In genomic region chr18:76354348-76354747, GRCh38 we compare ENCODE assay signal across 17 cellular contexts.
DNase-seq lines count a peak whose midpoint lies in the region; ATAC-seq, FAIRE-seq and TF ChIP-seq lines count a peak whose summit lies in the region.
"Had no signal": no experiment of that assay in that cellular context is flagged by ENCODE, and none has a peak within 500 bp of the region (broad histone marks: within the 10 kb centered on the region; RNA-seq: fewer than 3 reads in every experiment).

No MANE protein-coding gene starts in this region.

- H3K27me3 Mint-ChIP-seq in activated T-helper 17 cell treated with anti-CD3 and anti-CD28 coated beads, Interleukin-2, amount 50 U/mL, for 72 hours = no peaks in the 10 kb centered on the region
- peaks cover 2% of the 10 kb centered on the region for H3K27me3 Mint-ChIP-seq in progenitor cell of endocrine pancreas
- H3K27me3 Mint-ChIP-seq in stimulated activated naive CD8-positive, alpha-beta T cell treated with anti-CD3 and anti-CD28 coated beads, Interleukin-15, amount 100 ng/mL, for 72 hours = peaks cover 3% of the 10 kb centered on the region

- BruUV-seq in HepG2 (replicated peaks; lab: Mats Ljungman, UMichigan) = no TSS peak

- H3K9ac ChIP-seq in HepG2 (ENCODE audit: insufficient read depth, low read depth, low read length) = no peak overlapping the region

- H2AFZ ChIP-seq in HepG2 (ENCODE audit: low read length) = no peak overlapping the region

- H3K27ac Mint-ChIP-seq in activated T-helper 17 cell treated with anti-CD3 and anti-CD28 coated beads, Interleukin-2, amount 50 U/mL, for 72 hours = peak overlapping the region; percentile 75
- peak overlapping the region; percentile 56 for H3K27ac Mint-ChIP-seq in progenitor cell of endocrine pancreas
- peak overlapping the region in 1 of 2 donors; percentile 15 for H3K27ac Mint-ChIP-seq in stimulated activated naive CD8-positive, alpha-beta T cell treated with anti-CD3 and anti-CD28 coated beads, Interleukin-15, amount 100 ng/mL, for 72 hours

- CTCF ChIA-PET in HepG2 (lab: Yijun Ruan, JAX; ENCODE audit: low intra/inter-chr PET ratio, low total read pairs) = no interaction called here

- WGBS in HepG2 (ENCODE audit: low lambda C conversion rate) = 87% methylated on average over 1 of the region's 1 CpG

- TF ChIP-seq CTCF in fibroblast of pulmonary artery (IDR thresholded peaks at IDR 0.05; ENCODE audit: low read length, missing control alignments) = no peak
- TF ChIP-seq CTCF in progenitor cell of endocrine pancreas (IDR thresholded peaks at IDR 0.05; ENCODE audit: unreplicated experiment) = no peak
- TF ChIP-seq CTCF in HepG2 (CRISPR knock-in tag; IDR thresholded peaks at IDR 0.05) = no peak

- TF ChIP-seq EP300 in HepG2 (IDR thresholded peaks at IDR 0.05; ENCODE audit: low read depth in 2 of 2, low read length in 2 of 2) = no peak
- no peak for TF ChIP-seq EP300 in HepG2 (CRISPR knock-in tag; IDR thresholded peaks at IDR 0.05; ENCODE audit: borderline replicate concordance)

- POLR2A ChIA-PET in HepG2 (lab: Yijun Ruan, JAX) = no interaction called here

- DNase-seq in EL (peak; percentile 55), fibroblast of pulmonary artery (ENCODE audit: low read depth) (peak; percentile 70), progenitor cell of endocrine pancreas (ENCODE audit: low spot score, unreplicated experiment) (no peak), posterior vena cava (ENCODE audit: low spot score) (no peak), HepG2 (ENCODE audit: low spot score) (no peak)
- DNase-seq in stimulated activated naive CD8-positive, alpha-beta T cell treated with anti-CD3 and anti-CD28 coated beads, Interleukin-15, amount 100 ng/mL, for 72 hours = no peak
- DNase-seq: activated naive CD4-positive, alpha-beta T cell treated with anti-CD3 and anti-CD28 coated beads, Interleukin-2, amount 50 U/mL, for 16 hours; DMS153; Karpas-422; NCI-H446 treated with DMSO at 0.1 percent for 48 hours; stimulated activated CD4-positive, alpha-beta T cell treated with anti-CD3 and anti-CD28 coated beads, Interleukin-12 subunit alpha, Interleukin-12 subunit beta, amount 100 ng/mL, for 4 hours; WERI-Rb-1 had no signal

- H3K4me2 ChIP-seq in HepG2 (ENCODE audit: low read depth, low read length) = no peak overlapping the region

- H3K4me1 ChIP-seq in HepG2 (ENCODE audit: insufficient read depth, low read length) = peaks cover 32% of the 10 kb centered on the region

- H3K4me1 Mint-ChIP-seq in activated T-helper 17 cell treated with anti-CD3 and anti-CD28 coated beads, Interleukin-2, amount 50 U/mL, for 72 hours = peaks cover 2% of the 10 kb centered on the region
- peaks cover 3% of the 10 kb centered on the region for H3K4me1 Mint-ChIP-seq in progenitor cell of endocrine pancreas (ENCODE audit: low read depth)
- peaks cover 8% of the 10 kb centered on the region for H3K4me1 Mint-ChIP-seq in stimulated activated naive CD8-positive, alpha-beta T cell treated with anti-CD3 and anti-CD28 coated beads, Interleukin-15, amount 100 ng/mL, for 72 hours

- in situ Hi-C loops in HepG2 (cut with HindIII; ENCODE audit: extremely low pct_ligation_motif_present, low pct_unique_long_range_greater_than_20kb) = no loop called here

- TF ChIP-seq POLR2A in HepG2 (IDR thresholded peaks at IDR 0.05; ENCODE audit: insufficient read depth in 1 of 2, low read depth in 2 of 2, low read length in 2 of 2) = no peak

- H3K27me3 ChIP-seq in HepG2 (ENCODE audit: control insufficient read depth in 1 of 2, insufficient read depth in 2 of 2, low read length in 2 of 2) = peaks cover 0 to 16% of the 10 kb centered on the region in 2 experiments; a peak in 3 of 5 replicates

- no peak for ATAC-seq in activated T-helper 17 cell treated with anti-CD3 and anti-CD28 coated beads, Interleukin-2, amount 50 U/mL, for 72 hours (replicated peaks)
- ATAC-seq in GM21786 (IDR thresholded peaks at IDR 0.05; ENCODE audit: unreplicated experiment) (no peak), HepG2 (no peak)
- no peak for ATAC-seq in stimulated activated naive CD8-positive, alpha-beta T cell treated with anti-CD3 and anti-CD28 coated beads, Interleukin-15, amount 100 ng/mL, for 72 hours

- H3K4me3 Mint-ChIP-seq in activated T-helper 17 cell treated with anti-CD3 and anti-CD28 coated beads, Interleukin-2, amount 50 U/mL, for 72 hours = no peak overlapping the region
- H3K4me3 Mint-ChIP-seq in progenitor cell of endocrine pancreas (ENCODE audit: low read depth) = no peak overlapping the region
- H3K4me3 Mint-ChIP-seq in stimulated activated naive CD8-positive, alpha-beta T cell treated with anti-CD3 and anti-CD28 coated beads, Interleukin-15, amount 100 ng/mL, for 72 hours = no peak overlapping the region

- no peak for FAIRE-seq in HepG2 (lab: Jason Lieb, UNC)

- H3K27ac ChIP-seq in HepG2 (ENCODE audit: extremely low read length, insufficient read depth, low read length) = no peak overlapping the region
- H3K27ac ChIP-seq: epithelial cell of prostate, HL-60, WERI-Rb-1 had no signal

- H4K20me1 ChIP-seq in HepG2 (ENCODE audit: insufficient read depth, low read length) = peaks cover under 1% of the 10 kb centered on the region; the same call in 1 of the 2 replicates

- H3K79me2 ChIP-seq in HepG2 (ENCODE audit: insufficient read depth, low read length) = no peaks in the 10 kb centered on the region

- H3K36me3 ChIP-seq in HepG2 (replicated peaks in 1 of 2; ENCODE audit: control insufficient read depth in 1 of 2, insufficient read depth in 2 of 2, low read length in 2 of 2) = peaks cover 6 to 33% of the 10 kb centered on the region in 2 experiments; a peak in 4 of 5 replicates

- no peaks in the 10 kb centered on the region for H3K9me3 Mint-ChIP-seq in activated T-helper 17 cell treated with anti-CD3 and anti-CD28 coated beads, Interleukin-2, amount 50 U/mL, for 72 hours
- H3K9me3 Mint-ChIP-seq in progenitor cell of endocrine pancreas (ENCODE audit: low read depth) = peaks cover 15% of the 10 kb centered on the region
- peaks cover 16 to 20% of the 10 kb centered on the region in 2 donors for H3K9me3 Mint-ChIP-seq in stimulated activated naive CD8-positive, alpha-beta T cell treated with anti-CD3 and anti-CD28 coated beads, Interleukin-15, amount 100 ng/mL, for 72 hours

- peaks cover 11% of the 10 kb centered on the region for H3K36me3 Mint-ChIP-seq in activated T-helper 17 cell treated with anti-CD3 and anti-CD28 coated beads, Interleukin-2, amount 50 U/mL, for 72 hours (ENCODE audit: low read depth)
- peaks cover 51% of the 10 kb centered on the region for H3K36me3 Mint-ChIP-seq in progenitor cell of endocrine pancreas (ENCODE audit: insufficient read depth)

- H3K9me3 ChIP-seq in HepG2 (ENCODE audit: low read length) = no peaks in the 10 kb centered on the region

- no peak for TF ChIP-seq RAD21 in HepG2 (CRISPR knock-in tag; IDR thresholded peaks at IDR 0.05)

- intact Hi-C loops in posterior vena cava (cut with DNase I) (no loop called here), HepG2 (cut with micrococcal nuclease; ENCODE audit: unreplicated experiment) (no loop called here)

- H3K4me3 ChIP-seq in fibroblast of pulmonary artery (replicated peaks; ENCODE audit: low read depth, low read length) (no peak overlapping the region), HepG2 (replicated peaks in 1 of 3; ENCODE audit: insufficient read depth in 1 of 3, low read depth in 2 of 3, low read length in 3 of 3) (no peak overlapping the region)
- H3K4me3 ChIP-seq: lung had no signal

TF ChIP-seq in HepG2, 621 proteins besides CTCF, POLR2A, EP300 and RAD21 (continues in another document):
- TF ChIP-seq KLF12 (CRISPR knock-in tag; IDR thresholded peaks at IDR 0.05; ENCODE audit: borderline replicate concordance) = no peak
- no peak for TF ChIP-seq BHLHE40 (IDR thresholded peaks at IDR 0.05; ENCODE audit: low read length)
- TF ChIP-seq THYN1 (CRISPR knock-in tag; IDR thresholded peaks at IDR 0.05; ENCODE audit: borderline replicate concordance, low read depth) = no peak
- TF ChIP-seq, protein P1, sequence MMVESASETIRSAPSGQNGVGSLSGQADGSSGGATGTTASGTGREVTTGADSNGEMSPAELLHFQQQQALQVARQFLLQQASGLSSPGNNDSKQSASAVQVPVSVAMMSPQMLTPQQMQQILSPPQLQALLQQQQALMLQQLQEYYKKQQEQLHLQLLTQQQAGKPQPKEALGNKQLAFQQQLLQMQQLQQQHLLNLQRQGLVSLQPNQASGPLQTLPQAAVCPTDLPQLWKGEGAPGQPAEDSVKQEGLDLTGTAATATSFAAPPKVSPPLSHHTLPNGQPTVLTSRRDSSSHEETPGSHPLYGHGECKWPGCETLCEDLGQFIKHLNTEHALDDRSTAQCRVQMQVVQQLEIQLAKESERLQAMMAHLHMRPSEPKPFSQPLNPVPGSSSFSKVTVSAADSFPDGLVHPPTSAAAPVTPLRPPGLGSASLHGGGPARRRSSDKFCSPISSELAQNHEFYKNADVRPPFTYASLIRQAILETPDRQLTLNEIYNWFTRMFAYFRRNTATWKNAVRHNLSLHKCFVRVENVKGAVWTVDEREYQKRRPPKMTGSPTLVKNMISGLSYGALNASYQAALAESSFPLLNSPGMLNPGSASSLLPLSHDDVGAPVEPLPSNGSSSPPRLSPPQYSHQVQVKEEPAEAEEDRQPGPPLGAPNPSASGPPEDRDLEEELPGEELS (CRISPR knock-in tag; IDR thresholded peaks at IDR 0.05) = no peak
- TF ChIP-seq, protein P2, sequence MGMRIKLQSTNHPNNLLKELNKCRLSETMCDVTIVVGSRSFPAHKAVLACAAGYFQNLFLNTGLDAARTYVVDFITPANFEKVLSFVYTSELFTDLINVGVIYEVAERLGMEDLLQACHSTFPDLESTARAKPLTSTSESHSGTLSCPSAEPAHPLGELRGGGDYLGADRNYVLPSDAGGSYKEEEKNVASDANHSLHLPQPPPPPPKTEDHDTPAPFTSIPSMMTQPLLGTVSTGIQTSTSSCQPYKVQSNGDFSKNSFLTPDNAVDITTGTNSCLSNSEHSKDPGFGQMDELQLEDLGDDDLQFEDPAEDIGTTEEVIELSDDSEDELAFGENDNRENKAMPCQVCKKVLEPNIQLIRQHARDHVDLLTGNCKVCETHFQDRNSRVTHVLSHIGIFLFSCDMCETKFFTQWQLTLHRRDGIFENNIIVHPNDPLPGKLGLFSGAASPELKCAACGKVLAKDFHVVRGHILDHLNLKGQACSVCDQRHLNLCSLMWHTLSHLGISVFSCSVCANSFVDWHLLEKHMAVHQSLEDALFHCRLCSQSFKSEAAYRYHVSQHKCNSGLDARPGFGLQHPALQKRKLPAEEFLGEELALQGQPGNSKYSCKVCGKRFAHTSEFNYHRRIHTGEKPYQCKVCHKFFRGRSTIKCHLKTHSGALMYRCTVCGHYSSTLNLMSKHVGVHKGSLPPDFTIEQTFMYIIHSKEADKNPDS (CRISPR knock-in tag; IDR thresholded peaks at IDR 0.05) = no peak
- no peak for TF ChIP-seq MXI1 (IDR thresholded peaks at IDR 0.05; ENCODE audit: borderline replicate concordance, low read depth, low read length)
- no peak for TF ChIP-seq PLRG1 (conservative IDR thresholded peaks at IDR 0.05)

Comparison
In these comparisons a context has a peak if more than half of its experiments do, and no peak if none do; other contexts are left out.
1. DNase-seq: peak in EL (single experiment) and fibroblast of pulmonary artery (single experiment); none in progenitor cell of endocrine pancreas (single experiment), posterior vena cava (single experiment), stimulated activated naive CD8-positive, alpha-beta T cell treated with anti-CD3 and anti-CD28 coated beads, Interleukin-15, amount 100 ng/mL, for 72 hours (0 of 2) and HepG2 (single experiment).